ENCODE assay signal across 15 cellular contexts in the genomic region with DNA sequence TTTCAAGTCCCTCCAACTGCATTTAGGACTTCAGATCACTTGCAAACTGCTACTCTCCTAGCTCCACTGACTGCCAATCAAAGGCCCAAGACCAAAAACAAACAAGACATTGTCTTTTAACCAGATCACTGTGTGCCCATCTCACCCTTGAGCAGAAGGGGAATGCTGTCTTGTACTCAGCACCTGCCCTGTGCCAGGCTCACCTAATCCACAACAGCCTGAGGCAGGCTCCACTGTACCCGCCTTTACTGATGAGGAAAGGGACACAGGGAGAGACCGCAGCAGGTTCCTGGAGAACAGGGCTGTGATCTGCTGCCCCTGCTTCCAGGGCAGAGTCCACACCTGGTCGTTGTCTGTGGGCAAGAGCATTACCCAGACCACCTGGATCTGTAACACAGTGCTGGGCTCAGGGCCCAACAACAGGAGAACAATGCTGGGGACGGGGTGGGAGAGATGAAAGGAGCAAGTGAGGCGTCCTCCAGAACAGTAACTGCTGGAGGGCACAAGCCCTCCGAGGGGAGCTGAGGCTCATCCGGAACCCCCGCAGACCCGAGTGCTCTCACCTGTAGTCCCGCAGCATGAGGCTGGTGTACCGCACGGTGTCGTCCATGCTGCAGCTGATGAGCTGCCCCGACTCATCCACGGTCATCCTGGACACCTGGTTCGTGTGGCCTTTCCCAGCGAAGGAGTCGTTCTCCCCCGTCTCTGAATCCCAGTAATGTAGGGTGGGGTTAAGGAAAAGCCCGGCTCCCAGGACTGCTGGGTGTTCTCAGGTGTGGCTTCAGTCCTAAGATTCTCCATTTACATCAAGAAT. TPM values are rescaled to one million over a fixed set of nuclear protein-coding genes. Genes with fewer than 3 reads are reported as not detected.
A peak's percentile ranks its signal among the peaks of the same experiment; 100 is the strongest.
DNase-seq lines count a peak whose midpoint lies in the region; ATAC-seq and TF ChIP-seq lines count a peak whose summit lies in the region.
"Had no signal": no experiment of that assay in that cellular context is flagged by ENCODE, and none has a peak within 500 bp of the region (broad histone marks: within the 10 kb centered on the region; RNA-seq: fewer than 3 reads in every experiment).

No MANE protein-coding gene starts in this region.

- no peaks in the 10 kb centered on the region for H3K9me3 Mint-ChIP-seq in HFFc6
- H3K9me3 Mint-ChIP-seq: central memory CD8-positive, alpha-beta T cell; nephron had no signal

- WGBS in psoas muscle, 3 donors = 95 to 96% (median 95%) methylated on average over 20 of the region's 20 CpGs

- peaks cover 36 to 100% of the 10 kb centered on the region in 2 donors for H3K36me3 ChIP-seq in psoas muscle (ENCODE audit: insufficient read depth in 1 of 2, low read depth in 1 of 2)

- H3K27me3 ChIP-seq in psoas muscle (ENCODE audit: insufficient read depth in 3 of 3, low read length in 2 of 3) = no peaks in the 10 kb centered on the region

- intact Hi-C loops in psoas muscle (cut with DNase I) = loop anchor here in 1 of 2 donors (5.0 kb wide), 1 partner anchor 35 kb away; a partner anchor contains a TSS

- H3K27me3 Mint-ChIP-seq in HFFc6 (ENCODE audit: insufficient read depth) = peaks cover 21% of the 10 kb centered on the region
- H3K27me3 Mint-ChIP-seq: central memory CD8-positive, alpha-beta T cell had no signal

- DNase-seq in activated CD4-positive, CD25-positive, alpha-beta regulatory T cell treated with anti-CD3 and anti-CD28 coated beads, Interleukin-2, amount 50 U/mL, for 72 hours = peak; percentile 11
- DNase-seq in activated CD4-positive, CD25-positive, alpha-beta regulatory T cell (lab: John Stamatoyannopoulos, UW) = no peak
- DNase-seq in HFFc6 = no peak
- DNase-seq in globus pallidus (ENCODE audit: low spot score) = peak; percentile 55
- DNase-seq in psoas muscle = peak in 1 of 2 donors; percentile 36
- no peak for DNase-seq in NCI-H524 treated with DMSO at 0.1 percent for 48 hours (lab: John Stamatoyannopoulos, UW)
- no peak for DNase-seq in SW 1271 (lab: John Stamatoyannopoulos, UW)
- DNase-seq: activated gamma-delta T cell treated with Interleukin-2 at 50 U/mL for 16 hours, COR-L47, left colon had no signal

- H3K9me3 ChIP-seq in psoas muscle = no peaks in the 10 kb centered on the region

- no peaks in the 10 kb centered on the region; the same call in 1 of the 2 replicates for H3K4me1 Mint-ChIP-seq in HFFc6 (ENCODE audit: low read depth)

- H3K27ac Mint-ChIP-seq in HFFc6 = peak overlapping the region; percentile 51; the same call in 1 of the 2 replicates
- H3K27ac Mint-ChIP-seq: nephron had no signal

- peaks cover 35% of the 10 kb centered on the region for H3K36me3 Mint-ChIP-seq in HFFc6 (ENCODE audit: low read depth)

- peak overlapping the region; percentile 16 for H3K27ac ChIP-seq in psoas muscle
- H3K27ac ChIP-seq: epithelial cell of prostate had no signal

- TF ChIP-seq CTCF in HFFc6 (IDR thresholded peaks at IDR 0.05) (no peak), psoas muscle (IDR thresholded peaks at IDR 0.05) (no peak)

- peaks cover 24% of the 10 kb centered on the region for H3K4me1 ChIP-seq in psoas muscle

- H3K4me3 ChIP-seq in psoas muscle = no peak overlapping the region

- ATAC-seq in psoas muscle (no peak), GM19324 (IDR thresholded peaks at IDR 0.05; ENCODE audit: low FRiP score, unreplicated experiment) (no peak)
- ATAC-seq: activated CD4-positive, CD25-positive, alpha-beta regulatory T cell treated with anti-CD3 and anti-CD28 coated beads, Interleukin-2, amount 50 U/mL, for 24 hours had no signal

- H3K4me3 Mint-ChIP-seq in HFFc6 = no peak overlapping the region; the same call in 1 of the 2 replicates
- H3K4me3 Mint-ChIP-seq: central memory CD8-positive, alpha-beta T cell; nephron had no signal

RNA-seq across cellular contexts. Expression of a gene that starts 33.9 kb away (rescaled TPM):
- total RNA-seq in HFFc6 (2021; fragmentation: NEBNext Ultra II Directional; extraction: Animal tissue kit (Norgen Biotek cat#: 25700)) = 100 to 1,000 TPM; 720 to 838 (median 782) TPM
- 100 to 1,000 TPM in 3 of 4 donors, 10 to 100 TPM in 1; 86.3 to 146 (median 118) TPM for total RNA-seq in psoas muscle
- polyA plus RNA-seq in psoas muscle = 100 to 1,000 TPM in 1 of 3 donors, 10 to 100 TPM in 2; 55.6 to 273 (median 79.1) TPM

Comparison
In these comparisons a context has a peak if more than half of its experiments do, and no peak if none do; other contexts are left out.
1. DNase-seq: peak in activated CD4-positive, CD25-positive, alpha-beta regulatory T cell treated with anti-CD3 and anti-CD28 coated beads, Interleukin-2, amount 50 U/mL, for 72 hours (single experiment) and globus pallidus (single experiment); none in activated CD4-positive, CD25-positive, alpha-beta regulatory T cell (0 of 4), HFFc6 (single experiment), NCI-H524 treated with DMSO at 0.1 percent for 48 hours (single experiment) and SW 1271 (0 of 2).
2. RNA of a gene that starts 33.9 kb away (total RNA-seq): 720 to 838 TPM in HFFc6; 86.3 to 146 TPM in psoas muscle; every median in the first group is over 4 times any median in the second.